ENCODE assay signal across 18 cellular contexts in the genomic region with DNA sequence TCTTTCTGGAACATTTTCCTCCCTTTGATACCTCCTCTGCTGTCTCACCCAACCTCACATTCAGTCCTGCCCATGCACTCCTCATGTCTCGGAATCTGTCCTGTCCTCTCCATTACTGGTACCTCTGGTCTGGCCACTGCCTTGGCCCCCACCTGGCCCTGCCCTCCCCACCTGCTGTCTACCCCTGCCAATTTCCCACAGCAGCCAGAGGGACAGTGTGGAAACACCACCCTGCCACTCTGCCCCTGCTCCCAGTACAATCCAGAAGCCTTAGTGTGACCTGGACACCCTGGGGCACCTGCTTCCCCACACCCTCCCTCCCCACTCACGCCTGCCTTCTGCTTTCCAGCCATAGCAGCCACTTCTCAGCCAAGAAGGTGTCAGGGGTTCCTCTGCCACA.
"Had no signal": no experiment of that assay in that cellular context is flagged by ENCODE, and none has a peak within 500 bp of the region (broad histone marks: within the 10 kb centered on the region; RNA-seq: fewer than 3 reads in every experiment).

No MANE protein-coding gene starts in this region.

- H3K27ac ChIP-seq: gastroesophageal sphincter, hepatocyte, right lobe of liver had no signal

- H3K4me3 ChIP-seq: gastroesophageal sphincter, hepatocyte, right lobe of liver had no signal

- FAIRE-seq: colon, keratinocyte had no signal

- H3K4me2 ChIP-seq: hepatocyte had no signal

- H3K9me3 ChIP-seq: gastroesophageal sphincter, right lobe of liver had no signal

- DNase-seq: activated CD4-positive, alpha-beta memory T cell treated with anti-CD3 and anti-CD28 coated beads for 36 hours; activated CD4-positive, alpha-beta T cell treated with anti-CD3 and anti-CD28 coated beads for 4 hours; activated T-cell treated with anti-CD3 and anti-CD28 coated beads, Interleukin-2, amount 50 U/mL, for 4 hours; anterior cingulate cortex; dermis blood vessel endothelial cell; effector CD8-positive, alpha-beta T cell; erythroblast; left colon; mesenchymal stem cell; naive thymus-derived CD8-positive, alpha-beta T cell; right lobe of liver; stimulated activated CD4-positive, alpha-beta T cell treated with anti-CD3 and anti-CD28 coated beads, Interleukin-2, amount 100 ng/mL, for 48 hours; substantia nigra; T-cell had no signal

- H2AFZ ChIP-seq: hepatocyte had no signal

- H3K79me2 ChIP-seq: hepatocyte had no signal

- H3K36me3 ChIP-seq: gastroesophageal sphincter, right lobe of liver had no signal

- ATAC-seq: activated T-cell treated with anti-CD3 and anti-CD28 coated beads, Interleukin-2, amount 50 U/mL, for 4 hours; gastroesophageal sphincter; left colon; naive thymus-derived CD8-positive, alpha-beta T cell; right lobe of liver; T-cell had no signal

- H3K4me1 ChIP-seq: right lobe of liver had no signal

- H3K27me3 ChIP-seq: right lobe of liver had no signal
